ENCODE assay signal across 1 cellular context in genomic region chr17:13642188-13642587, GRCh38.
TF ChIP-seq lines count a peak whose summit lies in the region.

No MANE protein-coding gene starts in this region.

TF ChIP-seq in IMR-90, 13 proteins besides CTCF, POLR2A, EP300 and RAD21 (continued from another document):
- TF ChIP-seq, protein P1, sequence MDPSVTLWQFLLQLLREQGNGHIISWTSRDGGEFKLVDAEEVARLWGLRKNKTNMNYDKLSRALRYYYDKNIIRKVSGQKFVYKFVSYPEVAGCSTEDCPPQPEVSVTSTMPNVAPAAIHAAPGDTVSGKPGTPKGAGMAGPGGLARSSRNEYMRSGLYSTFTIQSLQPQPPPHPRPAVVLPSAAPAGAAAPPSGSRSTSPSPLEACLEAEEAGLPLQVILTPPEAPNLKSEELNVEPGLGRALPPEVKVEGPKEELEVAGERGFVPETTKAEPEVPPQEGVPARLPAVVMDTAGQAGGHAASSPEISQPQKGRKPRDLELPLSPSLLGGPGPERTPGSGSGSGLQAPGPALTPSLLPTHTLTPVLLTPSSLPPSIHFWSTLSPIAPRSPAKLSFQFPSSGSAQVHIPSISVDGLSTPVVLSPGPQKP (IDR thresholded peaks at IDR 0.05; ENCODE audit: borderline replicate concordance, low read depth, low read length), result no peak
- TF ChIP-seq CHD1 (IDR thresholded peaks at IDR 0.05; ENCODE audit: low read depth, low read length), result no peak
- no peak for TF ChIP-seq RFX5 (IDR thresholded peaks at IDR 0.05; ENCODE audit: low read depth, low read length)
- no peak for TF ChIP-seq NFE2L2 (IDR thresholded peaks at IDR 0.05; ENCODE audit: low read depth, low read length)
- TF ChIP-seq CEBPB (IDR thresholded peaks at IDR 0.05; ENCODE audit: low read depth, low read length), result no peak
- TF ChIP-seq FOS (IDR thresholded peaks at IDR 0.05; ENCODE audit: low read depth, low read length), result no peak
